ENCODE assay signal across 17 cellular contexts in the genomic region with DNA sequence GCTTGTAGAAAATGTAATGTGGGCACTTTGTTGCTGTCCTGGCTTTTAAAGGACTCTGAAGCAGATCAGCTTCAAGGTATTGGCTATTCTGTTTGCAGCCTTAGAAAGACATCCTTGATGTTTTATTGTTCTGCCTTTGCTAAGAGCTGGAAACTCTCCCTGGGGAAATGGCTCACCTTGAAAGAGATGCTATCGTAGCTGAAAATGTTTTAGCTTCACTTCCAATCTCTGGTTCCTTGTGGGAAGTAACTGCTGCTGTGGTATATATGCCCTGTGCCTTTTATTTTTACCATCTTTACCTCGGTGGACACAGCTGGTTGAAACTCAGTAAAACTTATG.
DNase-seq lines count a peak whose midpoint lies in the region; ATAC-seq and TF ChIP-seq lines count a peak whose summit lies in the region.
"Had no signal": no experiment of that assay in that cellular context is flagged by ENCODE, and none has a peak within 500 bp of the region (broad histone marks: within the 10 kb centered on the region; RNA-seq: fewer than 3 reads in every experiment).

No MANE protein-coding gene starts in this region.

- H3K27ac ChIP-seq in right atrium auricular region (peak overlapping the region; percentile 68 to 74), mesendoderm (ENCODE audit: low read depth, low read length) (no peak overlapping the region)

- no peaks in the 10 kb centered on the region for H3K36me3 ChIP-seq in right atrium auricular region
- no peaks in the 10 kb centered on the region for H3K36me3 ChIP-seq in adipocyte (ENCODE audit: control insufficient read depth, insufficient read depth, low read length, severe bottlenecking)
- no peaks in the 10 kb centered on the region for H3K36me3 ChIP-seq in mesendoderm (ENCODE audit: control insufficient read depth, insufficient read depth, low read length)

- no peaks in the 10 kb centered on the region for H3K9me3 Mint-ChIP-seq in naive B cell
- H3K9me3 Mint-ChIP-seq: IgD-negative memory B cell, WTC11 had no signal

- DNase-seq in right atrium auricular region (ENCODE audit: low spot score) (no peak), left ventricle myocardium superior (no peak), adipocyte (ENCODE audit: low read depth) (no peak), naive B cell (no peak), mesendoderm (no peak), NCI-H1092 (lab: John Stamatoyannopoulos, UW) (no peak)
- DNase-seq: activated CD8-positive, alpha-beta memory T cell treated with anti-CD3 and anti-CD28 coated beads, Interleukin-2, amount 10 ng/mL, durations not matched to agents 7 days and 5 days; activated naive CD4-positive, alpha-beta T cell treated with anti-CD3 and anti-CD28 coated beads, Interleukin-2, amount 50 U/mL, for 16 hours; caudate nucleus; glutamatergic neuron; kidney; NCI-H1417 treated with DMSO at 0.1 percent for 48 hours; NCI-H524 had no signal

- H2BK120ac ChIP-seq in mesendoderm (ENCODE audit: low read depth, low read length), result no peak overlapping the region

- H3K4ac ChIP-seq in mesendoderm (ENCODE audit: low read depth, low read length), result no peak overlapping the region

- no peak overlapping the region for H2AK5ac ChIP-seq in mesendoderm (ENCODE audit: low read length)

- no peak for ATAC-seq in left ventricle myocardium superior
- no peak for ATAC-seq in naive B cell (ENCODE audit: low read depth in 2 of 2)
- ATAC-seq in GM18517 (IDR thresholded peaks at IDR 0.05; ENCODE audit: unreplicated experiment), result no peak
- no peak for ATAC-seq in GM21619 (IDR thresholded peaks at IDR 0.05; ENCODE audit: unreplicated experiment)
- ATAC-seq: activated CD8-positive, alpha-beta memory T cell treated with anti-CD3 and anti-CD28 coated beads, Interleukin-2, amount 10 ng/mL, durations not matched to agents 7 days and 5 days; WTC11 had no signal

- WGBS in mesendoderm (ENCODE audit: extremely low coverage, insufficient coverage, low lambda C conversion rate), result no CpG with 5 or more reads among the region's 2 CpGs

- no peak overlapping the region for H3K56ac ChIP-seq in mesendoderm (ENCODE audit: low read length)

- peaks cover 55 to 67% (median 56%) of the 10 kb centered on the region in 3 donors for H3K4me1 Mint-ChIP-seq in naive B cell

- H3K9ac ChIP-seq in adipocyte (ENCODE audit: low read length) (peak overlapping the region; percentile 80), mesendoderm (ENCODE audit: low read length) (no peak overlapping the region)

- no peaks in the 10 kb centered on the region for H3K79me2 ChIP-seq in mesendoderm (ENCODE audit: control insufficient read depth, insufficient read depth, low read length)

- no peak overlapping the region for H4K5ac ChIP-seq in mesendoderm (ENCODE audit: low read length)

- H2BK5ac ChIP-seq in mesendoderm (ENCODE audit: low read length), result no peak overlapping the region

- H3K27me3 ChIP-seq in right atrium auricular region (no peaks in the 10 kb centered on the region), adipocyte (replicated peaks; ENCODE audit: control insufficient read depth, insufficient read depth, low read length) (no peaks in the 10 kb centered on the region), mesendoderm (ENCODE audit: insufficient read depth, low read length, poor library complexity) (no peaks in the 10 kb centered on the region)

- H3K4me1 ChIP-seq in right atrium auricular region (peaks cover 2 to 52% of the 10 kb centered on the region in 2 donors), adipocyte (ENCODE audit: control insufficient read depth, insufficient read depth, low read length) (peaks cover 91% of the 10 kb centered on the region), mesendoderm (ENCODE audit: control insufficient read depth, low read depth, low read length) (peaks cover 2% of the 10 kb centered on the region)

- no peaks in the 10 kb centered on the region for H3K27me3 Mint-ChIP-seq in naive B cell
- H3K27me3 Mint-ChIP-seq: IgD-negative memory B cell had no signal

- H3K9me3 ChIP-seq in right atrium auricular region (no peaks in the 10 kb centered on the region), adipocyte (ENCODE audit: control insufficient read depth, low read length) (no peaks in the 10 kb centered on the region)

- no peak overlapping the region for H3K18ac ChIP-seq in mesendoderm (ENCODE audit: low read length)

- no peak overlapping the region for H3K4me3 Mint-ChIP-seq in naive B cell
- H3K4me3 Mint-ChIP-seq: activated CD8-positive, alpha-beta memory T cell treated with anti-CD3 and anti-CD28 coated beads, Interleukin-2, amount 10 ng/mL, durations not matched to agents 7 days and 5 days; WTC11 had no signal

- no peak overlapping the region for H3K4me2 ChIP-seq in mesendoderm (ENCODE audit: low read length)

- H3K27ac Mint-ChIP-seq in naive B cell, result peak overlapping the region; percentile 2 to 98 (median 92)
- H3K27ac Mint-ChIP-seq: activated CD8-positive, alpha-beta memory T cell treated with anti-CD3 and anti-CD28 coated beads, Interleukin-2, amount 10 ng/mL, durations not matched to agents 7 days and 5 days; WTC11 had no signal

- H3K23ac ChIP-seq in mesendoderm (ENCODE audit: low read length), result no peak overlapping the region

- TF ChIP-seq CTCF in right atrium auricular region (IDR thresholded peaks at IDR 0.05), result no peak

- H2BK15ac ChIP-seq in mesendoderm (replicated peaks; ENCODE audit: low read depth), result no peak overlapping the region

- no peaks in the 10 kb centered on the region for H3K36me3 Mint-ChIP-seq in naive B cell
- H3K36me3 Mint-ChIP-seq: WTC11 had no signal

- intact Hi-C loops in left ventricle myocardium superior (cut with micrococcal nuclease), result no loop called here

- no peak overlapping the region for H4K8ac ChIP-seq in mesendoderm (ENCODE audit: low read depth, low read length)

- H3K79me1 ChIP-seq in mesendoderm (ENCODE audit: low read length), result no peaks in the 10 kb centered on the region

- H3K4me3 ChIP-seq in right atrium auricular region, result no peak overlapping the region
- H3K4me3 ChIP-seq in adipocyte (ENCODE audit: low read length), result peak overlapping the region; percentile 65
- H3K4me3 ChIP-seq in mesendoderm (ENCODE audit: low read length), result no peak overlapping the region
